Comparison of ENCODE assay signal across 8 cellular contexts in genomic region chr9:136901516-136902258, GRCh38. TPM values are rescaled to one million over a fixed set of nuclear protein-coding genes. Genes with fewer than 3 reads are reported as not detected.
DNase-seq lines count a peak whose midpoint lies in the region; ATAC-seq and TF ChIP-seq lines count a peak whose summit lies in the region.

No MANE protein-coding gene starts in this region.

- ATAC-seq in HG02678 (IDR thresholded peaks at IDR 0.05; ENCODE audit: unreplicated experiment) (peak; percentile 68), right lobe of liver (peak; percentile 28 to 63 (median 52))

- H3K27me3 ChIP-seq in ascending aorta = no peaks in the 10 kb centered on the region
- H3K27me3 ChIP-seq in right lobe of liver = no peaks in the 10 kb centered on the region
- H3K27me3 ChIP-seq in BE2C = no peaks in the 10 kb centered on the region

- intact Hi-C loops in ascending aorta (cut with DNase I) = no loop called here
- intact Hi-C loops in right lobe of liver (cut with DNase I) = no loop called here

- H3K4me3 ChIP-seq in ascending aorta (peak overlapping the region in 1 of 2 donors; percentile 38), right lobe of liver (no peak overlapping the region), BE2C (ENCODE audit: low read depth, low read length) (no peak overlapping the region)

- peak overlapping the region; percentile 75 to 80 for H3K27ac ChIP-seq in ascending aorta
- peak overlapping the region; percentile 80 to 89 (median 84) for H3K27ac ChIP-seq in right lobe of liver

- H3K4me1 ChIP-seq in ascending aorta (peaks cover 8 to 17% of the 10 kb centered on the region in 2 donors), right lobe of liver (peaks cover 0 to 30% (median 14%) of the 10 kb centered on the region in 4 donors), BE2C (peaks cover 13% of the 10 kb centered on the region)

- DNase-seq in GM10248 (ENCODE audit: extremely low spot score) = peak; percentile 89
- peak; percentile 63 for DNase-seq in T follicular helper cell (ENCODE audit: low read depth)
- DNase-seq in ascending aorta (ENCODE audit: low spot score in 2 of 2) = no peak
- peak in 1 of 3 donors; percentile 61 for DNase-seq in right lobe of liver
- peak; percentile 54 for DNase-seq in stimulated activated CD8-positive, alpha-beta memory T cell treated with anti-CD3 and anti-CD28 coated beads, Interleukin-7, amount 100 ng/mL, for 24 hours (ENCODE audit: low read depth)
- DNase-seq in NCI-H1694 (lab: John Stamatoyannopoulos, UW) = no peak
- DNase-seq in BE2C = no peak

- CTCF ChIA-PET in GM10248 (lab: Yijun Ruan, JAX) = interaction anchor here (0.9 to 1.8 kb wide), 8 partner anchors 9 to 133 kb away, joined by 3 to 7 read pairs (median 3); partner anchors contain the start of gene AJM1

- H3K9me3 ChIP-seq in ascending aorta = no peaks in the 10 kb centered on the region
- no peaks in the 10 kb centered on the region for H3K9me3 ChIP-seq in right lobe of liver
- H3K9me3 ChIP-seq in BE2C = no peaks in the 10 kb centered on the region

- no peak for TF ChIP-seq CTCF in GM10248 (IDR thresholded peaks at IDR 0.05; ENCODE audit: control extremely low read depth, extremely low read depth, low read depth, missing control alignments)
- TF ChIP-seq CTCF in ascending aorta (IDR thresholded peaks at IDR 0.05) = no peak
- TF ChIP-seq CTCF in right lobe of liver (IDR thresholded peaks at IDR 0.05) = no peak
- TF ChIP-seq CTCF in BE2C (IDR thresholded peaks at IDR 0.05; ENCODE audit: low read depth, low read length) = no peak

- peak; percentile 32 for TF ChIP-seq POLR2A in right lobe of liver (IDR thresholded peaks at IDR 0.05)

- WGBS in right lobe of liver (ENCODE audit: insufficient coverage, low coverage, low lambda C conversion rate, missing lambda C conversion rate) = 13% methylated on average over 5 of the region's 20 CpGs

- H3K36me3 ChIP-seq in ascending aorta (peaks cover 5 to 17% of the 10 kb centered on the region in 2 donors), right lobe of liver (peaks cover 0 to 23% (median 5%) of the 10 kb centered on the region in 4 donors), BE2C (peaks cover 76% of the 10 kb centered on the region)

- POLR2A ChIA-PET in GM10248 (lab: Yijun Ruan, JAX) = interaction anchor here (0.5 to 1.6 kb wide), 4 partner anchors 11 to 173 kb away, joined by 3 to 8 read pairs (median 3); partner anchors contain the start of gene TRAF2

RNA-seq across cellular contexts. Expression of gene TRAF2, which starts 15.4 kb away (rescaled TPM):
- total RNA-seq in ascending aorta (4.4 TPM), right lobe of liver (1 to 10 TPM; 5.8 to 8.8 (median 7.1) TPM)
- polyA plus RNA-seq in BE2C (2012; ENCODE audit: insufficient read depth, insufficient read length, low read depth) = 26.8 TPM

RNA-seq across cellular contexts. Expression of gene EDF1, which starts 35.6 kb away (rescaled TPM):
- total RNA-seq in ascending aorta = 140 TPM
- total RNA-seq in right lobe of liver = 100 to 1,000 TPM; 216 to 486 (median 227) TPM
- polyA plus RNA-seq in BE2C (2012; ENCODE audit: insufficient read depth, insufficient read length, low read depth) = 1,797 TPM

RNA-seq across cellular contexts. Expression of gene FBXW5, which starts 42.9 kb away (rescaled TPM):
- total RNA-seq in ascending aorta (421 TPM), right lobe of liver (100 to 1,000 TPM in 3 of 6 experiments, 10 to 100 TPM in 3; 84.0 to 290 (median 97.4) TPM)
- polyA plus RNA-seq in BE2C (2012; ENCODE audit: insufficient read depth, insufficient read length, low read depth) = 258 TPM

RNA-seq across cellular contexts. Expression of gene C8G, which starts 43.4 kb away (rescaled TPM):
- total RNA-seq in ascending aorta (8.6 TPM), right lobe of liver (100 to 1,000 TPM; 248 to 755 (median 453) TPM)
- polyA plus RNA-seq in BE2C (2012; ENCODE audit: insufficient read depth, insufficient read length, low read depth) = 11.2 TPM

RNA-seq across cellular contexts. Expression of gene MAMDC4, which starts 49.5 kb away (rescaled TPM):
- 5.0 TPM for total RNA-seq in ascending aorta
- 10 to 100 TPM in 4 of 6 experiments, 1 to 10 TPM in 2; 5.7 to 27.9 (median 22.5) TPM for total RNA-seq in right lobe of liver
- 4.4 TPM for polyA plus RNA-seq in BE2C (2012; ENCODE audit: insufficient read depth, insufficient read length, low read depth)

Comparison
In these comparisons a context has a peak if more than half of its experiments do, and no peak if none do; other contexts are left out.
1. DNase-seq: peak in GM10248 (single experiment), T follicular helper cell (single experiment) and stimulated activated CD8-positive, alpha-beta memory T cell treated with anti-CD3 and anti-CD28 coated beads, Interleukin-7, amount 100 ng/mL, for 24 hours (single experiment); none in ascending aorta (0 of 2), NCI-H1694 (single experiment) and BE2C (single experiment).